Comparison of ENCODE assay signal across 8 cellular contexts in genomic region chr15:67080900-67081431, GRCh38. TPM values are rescaled to one million over a fixed set of nuclear protein-coding genes. Genes with fewer than 3 reads are reported as not detected.
DNase-seq lines count a peak whose midpoint lies in the region; ATAC-seq and TF ChIP-seq lines count a peak whose summit lies in the region.

No MANE protein-coding gene starts in this region.

- peak overlapping the region; percentile 31 for H3K4ac ChIP-seq in trophoblast cell (ENCODE audit: low read depth, low read length)

- peaks cover 100% of the 10 kb centered on the region for H3K79me2 ChIP-seq in Loucy (ENCODE audit: insufficient read depth, low read length)
- peaks cover 1% of the 10 kb centered on the region for H3K79me2 ChIP-seq in trophoblast cell (ENCODE audit: control insufficient read depth, insufficient read depth, low read length, poor library complexity)

- no peak overlapping the region for H2BK120ac ChIP-seq in trophoblast cell (ENCODE audit: insufficient read depth, low read length, poor library complexity)

- peak overlapping the region; percentile 30 for H3K14ac ChIP-seq in trophoblast cell (ENCODE audit: low read length)

- peaks cover 10% of the 10 kb centered on the region for H3K79me1 ChIP-seq in trophoblast cell (ENCODE audit: low read length)

- no CpG with 5 or more reads among the region's 10 CpGs for WGBS in trophoblast cell (ENCODE audit: extremely low coverage, insufficient coverage, insufficient read length)

- peak overlapping the region; percentile 89 for H3K4me2 ChIP-seq in Loucy (ENCODE audit: low read depth, low read length, poor library complexity, severe bottlenecking)
- H3K4me2 ChIP-seq in trophoblast cell (ENCODE audit: low read length): no peak overlapping the region

- no peaks in the 10 kb centered on the region for H3K36me3 ChIP-seq in Loucy (ENCODE audit: insufficient read depth, low read length)
- H3K36me3 ChIP-seq in trophoblast cell (ENCODE audit: control insufficient read depth in 1 of 2, insufficient read depth in 2 of 2, low read length in 2 of 2): peaks cover 8% of the 10 kb centered on the region in 2 experiments

- ATAC-seq in GM21717 (IDR thresholded peaks at IDR 0.05; ENCODE audit: unreplicated experiment): peak; percentile 37

- H3K4me1 ChIP-seq in Loucy (ENCODE audit: insufficient read depth, low read length, poor library complexity, severe bottlenecking) (peaks cover 92% of the 10 kb centered on the region), trophoblast cell (ENCODE audit: control insufficient read depth in 1 of 2, insufficient read depth in 2 of 2, low read length in 2 of 2) (peaks cover 46% of the 10 kb centered on the region in 2 experiments)

- peak overlapping the region; percentile 67 for H3K18ac ChIP-seq in trophoblast cell (ENCODE audit: low read length)

- H3K9ac ChIP-seq in Loucy (ENCODE audit: low read depth, low read length, poor library complexity, severe bottlenecking) (peak overlapping the region; percentile 72), trophoblast cell (ENCODE audit: low read length) (no peak overlapping the region)

- H4K12ac ChIP-seq in trophoblast cell (ENCODE audit: low read depth, low read length): no peak overlapping the region

- H3K9me3 ChIP-seq in Loucy (ENCODE audit: insufficient read depth, low read depth, low read length) (no peaks in the 10 kb centered on the region), trophoblast cell (ENCODE audit: insufficient read depth, low read depth, low read length) (no peaks in the 10 kb centered on the region)

- H2AFZ ChIP-seq in Loucy (ENCODE audit: low read length) (no peak overlapping the region), trophoblast cell (ENCODE audit: insufficient read depth, low read length, poor library complexity) (peak overlapping the region; percentile 37)

- H2BK5ac ChIP-seq in trophoblast cell (ENCODE audit: low read depth, low read length, poor library complexity): no peak overlapping the region

- peak overlapping the region; percentile 15 for H2BK12ac ChIP-seq in trophoblast cell (ENCODE audit: low read length)

- H3F3A ChIP-seq in Loucy (ENCODE audit: low read depth): peaks cover 3% of the 10 kb centered on the region

- H3K27me3 ChIP-seq in Loucy (ENCODE audit: insufficient read depth, low read length, poor library complexity, severe bottlenecking) (no peaks in the 10 kb centered on the region), trophoblast cell (ENCODE audit: insufficient read depth, low read length) (no peaks in the 10 kb centered on the region)

- no peak overlapping the region for H3K23ac ChIP-seq in trophoblast cell (ENCODE audit: low read length)

- TF ChIP-seq CTCF in Loucy (conservative IDR thresholded peaks at IDR 0.05; ENCODE audit: low read length) (peak; percentile 59), fibroblast of mammary gland (conservative IDR thresholded peaks at IDR 0.05; ENCODE audit: control insufficient read depth, insufficient read depth, low read depth, low read length) (peak; percentile 27)

- no peaks in the 10 kb centered on the region for H3K9me2 ChIP-seq in Loucy (replicated peaks; ENCODE audit: low read depth, low read length)

- no peak overlapping the region for H3K27ac ChIP-seq in trophoblast cell (ENCODE audit: low read depth, low read length)

- H2AK5ac ChIP-seq in trophoblast cell (ENCODE audit: low read length): no peak overlapping the region

- H3K4me3 ChIP-seq in Loucy (ENCODE audit: low read length, poor library complexity, severe bottlenecking) (peak overlapping the region; percentile 23), fibroblast of mammary gland (ENCODE audit: control insufficient read depth, low read depth, low read length) (peak overlapping the region; percentile 1), trophoblast cell (ENCODE audit: low read depth, low read length) (no peak overlapping the region)

- peaks cover 28% of the 10 kb centered on the region for H4K20me1 ChIP-seq in Loucy (ENCODE audit: insufficient read depth, low read length, poor library complexity, severe bottlenecking)

- no peak overlapping the region for H4K8ac ChIP-seq in trophoblast cell (ENCODE audit: low read depth, low read length)

- H4K91ac ChIP-seq in trophoblast cell (ENCODE audit: low read depth, low read length): no peak overlapping the region

- DNase-seq in GM03348 (ENCODE audit: low spot score) (peak; percentile 83), fibroblast of mammary gland (ENCODE audit: low read depth) (peak; percentile 95), trophoblast cell (peak in 1 of 2 donors; percentile 34), NCI-H2029 (lab: John Stamatoyannopoulos, UW) (no peak), NCI-H1694 (lab: John Stamatoyannopoulos, UW) (no peak)
- DNase-seq in activated CD4-positive, alpha-beta T cell treated with anti-CD3 and anti-CD28 coated beads, Interleukin-2, amount 50 U/mL, for 48 hours: peak; percentile 71 to 81

RNA-seq across cellular contexts. Expression of gene SMAD3, which starts 15.6 kb away (rescaled TPM):
- polyA plus RNA-seq in trophoblast cell (2013): 49.5 and 54.4 TPM in 2 replicates

Comparison
In these comparisons a context has a peak if more than half of its experiments do, and no peak if none do; other contexts are left out.
1. DNase-seq: peak in GM03348 (single experiment), activated CD4-positive, alpha-beta T cell treated with anti-CD3 and anti-CD28 coated beads, Interleukin-2, amount 50 U/mL, for 48 hours (2 of 2) and fibroblast of mammary gland (single experiment); none in NCI-H2029 (single experiment) and NCI-H1694 (single experiment).